12 cellular contexts compared by ENCODE assay signal in the genomic region with DNA sequence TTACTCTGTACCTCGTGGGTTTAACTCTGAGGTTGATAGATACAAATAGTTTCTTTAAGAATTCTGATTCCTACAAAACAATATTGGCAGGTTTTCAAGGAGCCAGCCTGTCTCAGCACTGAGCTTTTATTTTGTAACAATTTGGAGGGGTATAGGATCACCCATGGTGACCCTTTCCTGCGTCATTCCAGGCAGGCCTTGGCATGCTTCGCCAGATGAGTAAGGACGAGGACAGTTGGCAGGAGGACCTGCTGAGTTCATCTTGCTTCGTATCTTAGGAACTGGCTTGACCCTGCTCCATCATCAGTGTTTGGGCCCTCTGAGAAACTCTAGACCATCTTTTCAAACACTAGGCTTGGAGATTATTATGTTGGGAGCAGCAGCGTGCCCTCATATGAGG. TPM values are rescaled to one million over a fixed set of nuclear protein-coding genes. Genes with fewer than 3 reads are reported as not detected.
DNase-seq lines count a peak whose midpoint lies in the region; TF ChIP-seq lines count a peak whose summit lies in the region.
"Had no signal": no experiment of that assay in that cellular context is flagged by ENCODE, and none has a peak within 500 bp of the region (broad histone marks: within the 10 kb centered on the region; RNA-seq: fewer than 3 reads in every experiment).

No MANE protein-coding gene starts in this region.

- BruUV-seq in A673 (replicated peaks; lab: Mats Ljungman, UMichigan), result no TSS peak

- H3K4me1 ChIP-seq in iPS-20b (ENCODE audit: insufficient read depth, low read length), result peaks cover 63% of the 10 kb centered on the region
- peaks cover 0 to 26% (median 13%) of the 10 kb centered on the region in 6 donors for H3K4me1 ChIP-seq in spleen
- H3K4me1 ChIP-seq in A673 (ENCODE audit: insufficient read depth, low read length, poor library complexity, severe bottlenecking), result peaks cover 10% of the 10 kb centered on the region

- CTCF ChIA-PET in A673 (lab: Charles Lee), result no interaction called here

- no peak for TF ChIP-seq POLR2A in spleen (IDR thresholded peaks at IDR 0.05)

- POLR2A ChIA-PET in A673 (lab: Charles Lee; ENCODE audit: low non-redundant PET), result no interaction called here

- H3K9me3 ChIP-seq in iPS-20b (ENCODE audit: insufficient read depth, low read depth, low read length) (no peaks in the 10 kb centered on the region), spleen (no peaks in the 10 kb centered on the region), A673 (ENCODE audit: low read depth, low read length, poor library complexity, severe bottlenecking) (no peaks in the 10 kb centered on the region)
- H3K9me3 ChIP-seq: BLaER1 had no signal

- DNase-seq in LHCN-M2 (ENCODE audit: low read depth), result peak; percentile 65
- DNase-seq in spleen, result no peak
- DNase-seq in SKM-1 treated with dmso at 0.1 percent for 144 hours (lab: John Stamatoyannopoulos, UW; ENCODE audit: unreplicated experiment), result no peak
- no peak for DNase-seq in A673 (ENCODE audit: low spot score)
- no peak for DNase-seq in ecto neural progenitor cell (ENCODE audit: low spot score)
- no peak for DNase-seq in central memory CD4-positive, alpha-beta T cell
- DNase-seq: activated CD8-positive, alpha-beta T cell treated with anti-CD3 and anti-CD28 coated beads for 36 hours; activated gamma-delta T cell; NCI-H345 had no signal

- H3K9ac ChIP-seq in iPS-20b (ENCODE audit: low read depth, low read length), result no peak overlapping the region
- H3K9ac ChIP-seq: BLaER1 had no signal

- intact Hi-C loops in spleen (cut with DNase I; ENCODE audit: low total_unique reads), result no loop called here
- intact Hi-C loops in A673 (cut with micrococcal nuclease; ENCODE audit: unreplicated experiment), result no loop called here

- H3K4me3 ChIP-seq in iPS-20b (ENCODE audit: low read length) (no peak overlapping the region), spleen (no peak overlapping the region), A673 (ENCODE audit: low read depth, low read length, poor library complexity, severe bottlenecking) (no peak overlapping the region)
- H3K4me3 ChIP-seq: BLaER1 had no signal

- WGBS in spleen, 5 donors, result 63 to 91% (median 72%) methylated on average over 6 of the region's 6 CpGs

- H3K27ac ChIP-seq in cingulate gyrus (ENCODE audit: low read depth, low read length), result peak overlapping the region; percentile 31
- peak overlapping the region; percentile 19 for H3K27ac ChIP-seq in iPS-20b (ENCODE audit: low read length)
- peak overlapping the region in 5 of 8 donors; percentile 10 to 88 (median 73) for H3K27ac ChIP-seq in spleen
- H3K27ac ChIP-seq in A673 (ENCODE audit: low read depth, low read length, poor library complexity, severe bottlenecking), result no peak overlapping the region
- H3K27ac ChIP-seq: BLaER1 had no signal

- H3K27me3 ChIP-seq in iPS-20b (ENCODE audit: insufficient read depth, low read length) (no peaks in the 10 kb centered on the region), spleen (replicated peaks in 1 of 7) (no peaks in the 10 kb centered on the region), A673 (replicated peaks; ENCODE audit: insufficient read depth, low read depth, low read length, poor library complexity) (no peaks in the 10 kb centered on the region)
- H3K27me3 ChIP-seq: BLaER1 had no signal

- no peak for TF ChIP-seq CTCF in spleen (IDR thresholded peaks at IDR 0.05 in 8 of 11, conservative IDR thresholded peaks at IDR 0.05 in 3 of 11)
- no peak for TF ChIP-seq CTCF in A673 (conservative IDR thresholded peaks at IDR 0.05; ENCODE audit: low read depth, low read length)

- H3K36me3 ChIP-seq in iPS-20b (ENCODE audit: insufficient read depth, low read depth, low read length), result peaks cover 23% of the 10 kb centered on the region; the same call in 1 of the 2 replicates
- H3K36me3 ChIP-seq in spleen, result no peaks in the 10 kb centered on the region
- no peaks in the 10 kb centered on the region for H3K36me3 ChIP-seq in A673 (ENCODE audit: insufficient read depth, low read length, poor library complexity, severe bottlenecking)
- H3K36me3 ChIP-seq: BLaER1 had no signal

RNA-seq across cellular contexts. Expression of a gene that starts 17.9 kb away (rescaled TPM):
- total RNA-seq in LHCN-M2 (2014; rRNA removed) (11.3 and 14.6 TPM in 2 replicates), spleen (10 to 100 TPM; 18.6 to 38.9 (median 22.9) TPM), A673 (2021) (38.4 and 40.5 TPM in 2 replicates)
- polyA plus RNA-seq in LHCN-M2 (2012), result 4.4 TPM
- polyA plus RNA-seq in spleen, result 1 to 10 TPM in 1 of 3 donors, under 1 TPM in 2; 0.36 to 1.4 (median 0.70) TPM
- total RNA-seq: activated CD8-positive, alpha-beta T cell treated with anti-CD3 and anti-CD28 coated beads for 36 hours had no signal
